In genomic region chr5:110038297-110038997, GRCh38 we compare ENCODE assay signal across 25 cellular contexts.
DNase-seq lines count a peak whose midpoint lies in the region; ATAC-seq and TF ChIP-seq lines count a peak whose summit lies in the region.
"Had no signal": no experiment of that assay in that cellular context is flagged by ENCODE, and none has a peak within 500 bp of the region (broad histone marks: within the 10 kb centered on the region; RNA-seq: fewer than 3 reads in every experiment).

No MANE protein-coding gene starts in this region.

- H3K9me3 ChIP-seq in ascending aorta (no peaks in the 10 kb centered on the region), thoracic aorta (peaks cover 3% of the 10 kb centered on the region), Karpas-422 (ENCODE audit: low read length) (no peaks in the 10 kb centered on the region), heart left ventricle (peaks cover 0 to 17% (median under 1%) of the 10 kb centered on the region in 12 donors)
- H3K9me3 ChIP-seq: SK-N-SH, transverse colon had no signal

- TF ChIP-seq CTCF in ascending aorta (IDR thresholded peaks at IDR 0.05), result no peak
- no peak for TF ChIP-seq CTCF in thoracic aorta (IDR thresholded peaks at IDR 0.05)
- TF ChIP-seq CTCF in heart left ventricle (IDR thresholded peaks at IDR 0.05), result no peak

- ATAC-seq in thoracic aorta (ENCODE audit: insufficient number of reproducible peaks, low FRiP score, low read depth), result peak; percentile 74
- ATAC-seq in effector memory CD8-positive, alpha-beta T cell (replicated peaks), result no peak
- no peak for ATAC-seq in GM18517 (IDR thresholded peaks at IDR 0.05; ENCODE audit: unreplicated experiment)
- ATAC-seq in heart left ventricle, result no peak
- ATAC-seq: natural killer cell treated with Interleukin-12 subunit alpha and Interleukin-12 subunit beta and Interleukin-15 and Interleukin-18, amount 100 ng/mL, for 72 hours had no signal

- H3K9me2 ChIP-seq in Karpas-422 (replicated peaks; ENCODE audit: insufficient read depth, low read length), result no peaks in the 10 kb centered on the region
- H3K9me2 ChIP-seq: SK-N-SH had no signal

- H3K36me3 ChIP-seq in ascending aorta (no peaks in the 10 kb centered on the region), thoracic aorta (no peaks in the 10 kb centered on the region), Karpas-422 (ENCODE audit: insufficient read depth, low read length) (no peaks in the 10 kb centered on the region), heart left ventricle (no peaks in the 10 kb centered on the region)
- H3K36me3 ChIP-seq: cardiac muscle cell, esophagus squamous epithelium, stomach, transverse colon had no signal

- H3K4me1 ChIP-seq in ascending aorta (peaks cover 0 to 5% of the 10 kb centered on the region in 2 donors), thoracic aorta (ENCODE audit: control insufficient read depth in 1 of 2, low read depth in 2 of 2) (peaks cover 5% of the 10 kb centered on the region in 2 donors), Karpas-422 (ENCODE audit: low read length) (no peaks in the 10 kb centered on the region), heart left ventricle (no peaks in the 10 kb centered on the region)
- H3K4me1 ChIP-seq: esophagus squamous epithelium, stomach, transverse colon had no signal

- H3K27ac ChIP-seq in ascending aorta (peak overlapping the region; percentile 45 to 62), thoracic aorta (peak overlapping the region; percentile 47 to 66), Karpas-422 (ENCODE audit: low read length) (no peak overlapping the region), heart left ventricle (no peak overlapping the region)
- H3K27ac ChIP-seq: cardiac muscle cell, esophagus squamous epithelium, stomach, transverse colon had no signal

- no peak overlapping the region for H3K4me2 ChIP-seq in Karpas-422 (ENCODE audit: low read depth, low read length, poor library complexity, severe bottlenecking)
- H3K4me2 ChIP-seq: SK-N-SH, smooth muscle cell had no signal

- H3K27ac Mint-ChIP-seq in effector memory CD8-positive, alpha-beta T cell, result no peak overlapping the region
- H3K27ac Mint-ChIP-seq: dendritic cell treated with granulocyte-macrophage colony-stimulating factor and Interleukin-4, amounts not matched to agents 40 ng/mL and 50 ng/mL, for 4 days; natural killer cell treated with Interleukin-12 subunit alpha and Interleukin-12 subunit beta and Interleukin-15 and Interleukin-18, amount 100 ng/mL, for 72 hours; T-helper 1 cell treated with Interleukin-12 subunit alpha and Interleukin-12 subunit beta and Interleukin-4 antibody, amounts not matched to agents 30 μg/mL and 1 μg/mL, for 36 hours had no signal

- H3K9ac ChIP-seq in Karpas-422 (ENCODE audit: low read length), result no peak overlapping the region
- H3K9ac ChIP-seq: SK-N-SH had no signal

- H4K20me1 ChIP-seq in Karpas-422 (ENCODE audit: insufficient read depth, low read depth, low read length), result no peaks in the 10 kb centered on the region

- peaks cover 0 to 21% of the 10 kb centered on the region in 2 donors for H3K27me3 Mint-ChIP-seq in effector memory CD8-positive, alpha-beta T cell
- H3K27me3 Mint-ChIP-seq: dendritic cell treated with granulocyte-macrophage colony-stimulating factor and Interleukin-4, amounts not matched to agents 40 ng/mL and 50 ng/mL, for 4 days had no signal

- DNase-seq in HCEC 1CT, result peak; percentile 2
- peak; percentile 16 to 73 for DNase-seq in ascending aorta (ENCODE audit: low spot score in 2 of 2)
- DNase-seq in fibroblast of peridontal ligament (ENCODE audit: extremely low read depth), result peak; percentile 26
- DNase-seq in thoracic aorta (ENCODE audit: low spot score), result no peak
- no peak for DNase-seq in effector memory CD8-positive, alpha-beta T cell
- no peak for DNase-seq in Karpas-422
- DNase-seq in heart left ventricle, result no peak
- DNase-seq: ACHN; activated CD4-positive, alpha-beta T cell treated with anti-CD3 and anti-CD28 coated beads for 4 hours; activated CD8-positive, alpha-beta memory T cell treated with anti-CD3 and anti-CD28 coated beads for 24 hours; activated T-cell treated with anti-CD3 and anti-CD28 coated beads, Interleukin-2, amount 50 U/mL, for 1 hour; DMS153; esophagus squamous epithelium; KG1; NCI-H1436 treated with DMSO at 0.1 percent for 48 hours; SK-N-SH; stimulated activated CD4-positive, alpha-beta T cell treated with anti-CD3 and anti-CD28 coated beads, Interleukin-1b, Interleukin-23, amount 100 ng/mL, for 48 hours; stomach; transverse colon had no signal

- no peaks in the 10 kb centered on the region for H3K36me3 Mint-ChIP-seq in effector memory CD8-positive, alpha-beta T cell (ENCODE audit: insufficient read depth)

- H3K4me3 Mint-ChIP-seq in effector memory CD8-positive, alpha-beta T cell, result no peak overlapping the region
- H3K4me3 Mint-ChIP-seq: dendritic cell treated with granulocyte-macrophage colony-stimulating factor and Interleukin-4, amounts not matched to agents 40 ng/mL and 50 ng/mL, for 4 days; natural killer cell treated with Interleukin-12 subunit alpha and Interleukin-12 subunit beta and Interleukin-15 and Interleukin-18, amount 100 ng/mL, for 72 hours; T-helper 1 cell treated with Interleukin-12 subunit alpha and Interleukin-12 subunit beta and Interleukin-4 antibody, amounts not matched to agents 30 μg/mL and 1 μg/mL, for 36 hours had no signal

- H3K79me2 ChIP-seq in Karpas-422 (ENCODE audit: low read length), result no peaks in the 10 kb centered on the region

- intact Hi-C loops in ascending aorta (cut with DNase I), result loop anchor here (1.0 to 5.0 kb wide), 4 partner anchors 38 to 346 kb away; no protein-coding TSS in a partner anchor
- intact Hi-C loops in heart left ventricle (cut with DNase I), result no loop called here

- no peak overlapping the region for H2AFZ ChIP-seq in Karpas-422 (ENCODE audit: low read length)

- WGBS in heart left ventricle, 4 donors, result 67 to 74% (median 73%) methylated on average over 4 of the region's 4 CpGs

- H3K27me3 ChIP-seq in ascending aorta, result no peaks in the 10 kb centered on the region
- H3K27me3 ChIP-seq in thoracic aorta (replicated peaks; ENCODE audit: insufficient read depth), result no peaks in the 10 kb centered on the region
- H3K27me3 ChIP-seq in Karpas-422 (ENCODE audit: low read length), result no peaks in the 10 kb centered on the region
- H3K27me3 ChIP-seq in heart left ventricle, result no peaks in the 10 kb centered on the region
- H3K27me3 ChIP-seq: esophagus squamous epithelium, stomach, transverse colon had no signal

- H3K4me3 ChIP-seq in ascending aorta (no peak overlapping the region), thoracic aorta (peak overlapping the region; percentile 12), Karpas-422 (ENCODE audit: low read length) (no peak overlapping the region), heart left ventricle (no peak overlapping the region)
- H3K4me3 ChIP-seq: cardiac muscle cell, esophagus squamous epithelium, smooth muscle cell, stomach, transverse colon had no signal

- TF ChIP-seq POLR2A in heart left ventricle (IDR thresholded peaks at IDR 0.05), result no peak

- H3K4me1 Mint-ChIP-seq in effector memory CD8-positive, alpha-beta T cell (ENCODE audit: low read depth in 2 of 2), result peaks cover 0 to 4% of the 10 kb centered on the region in 2 donors

- H3K9me3 Mint-ChIP-seq in effector memory CD8-positive, alpha-beta T cell, result peaks cover 2 to 7% of the 10 kb centered on the region in 2 donors

Comparison
In these comparisons a context has a peak if more than half of its experiments do, and no peak if none do; other contexts are left out.
1. DNase-seq: peak in HCEC 1CT (single experiment), ascending aorta (2 of 2) and fibroblast of peridontal ligament (single experiment); none in thoracic aorta (single experiment), effector memory CD8-positive, alpha-beta T cell (0 of 3), Karpas-422 (single experiment) and heart left ventricle (0 of 5).
2. H3K27ac ChIP-seq: peak in ascending aorta (2 of 2) and thoracic aorta (2 of 2); none in Karpas-422 (single experiment) and heart left ventricle (0 of 12).